ENCODE assay signal across 8 cellular contexts in genomic region chr11:7572001-7572712, GRCh38. TPM values are rescaled to one million over a fixed set of nuclear protein-coding genes. Genes with fewer than 3 reads are reported as not detected.
A peak's percentile ranks its signal among the peaks of the same experiment; 100 is the strongest.
DNase-seq lines count a peak whose midpoint lies in the region; ATAC-seq, FAIRE-seq and TF ChIP-seq lines count a peak whose summit lies in the region.
"Had no signal": no experiment of that assay in that cellular context is flagged by ENCODE, and none has a peak within 500 bp of the region (broad histone marks: within the 10 kb centered on the region; RNA-seq: fewer than 3 reads in every experiment).

No MANE protein-coding gene starts in this region.

- H3K27me3 ChIP-seq in astrocyte (ENCODE audit: insufficient read depth, low read length) (peaks cover 6% of the 10 kb centered on the region), lower lobe of right lung (ENCODE audit: low read depth) (no peaks in the 10 kb centered on the region)

- no peaks in the 10 kb centered on the region for H3K9me3 Mint-ChIP-seq in HFFc6
- peaks cover 4% of the 10 kb centered on the region for H3K9me3 Mint-ChIP-seq in astrocyte (ENCODE audit: unreplicated experiment)

- H3K9me3 ChIP-seq in astrocyte (ENCODE audit: insufficient read depth, low read depth, low read length), result no peaks in the 10 kb centered on the region
- no peaks in the 10 kb centered on the region for H3K9me3 ChIP-seq in lower lobe of right lung

- H4K20me1 ChIP-seq in astrocyte (ENCODE audit: insufficient read depth, low read length), result no peaks in the 10 kb centered on the region

- intact Hi-C loops in lower lobe of right lung (cut with DNase I), result no loop called here
- intact Hi-C loops in left ventricle myocardium superior (cut with micrococcal nuclease), result loop anchor here (5.0 kb wide), 1 partner anchor 95 kb away; no protein-coding TSS in a partner anchor

- no peak overlapping the region for H3K4me3 Mint-ChIP-seq in HFFc6
- no peak overlapping the region for H3K4me3 Mint-ChIP-seq in astrocyte (ENCODE audit: unreplicated experiment)
- H3K4me3 Mint-ChIP-seq: activated T-cell treated with anti-CD3 and anti-CD28 coated beads, Interleukin-2, amount 50 U/mL, for 4 hours had no signal

- no peaks in the 10 kb centered on the region for H3K36me3 Mint-ChIP-seq in HFFc6 (ENCODE audit: low read depth)
- H3K36me3 Mint-ChIP-seq in astrocyte (ENCODE audit: low read depth, unreplicated experiment), result no peaks in the 10 kb centered on the region

- peaks cover 17% of the 10 kb centered on the region for H3K4me1 ChIP-seq in astrocyte (ENCODE audit: insufficient read depth, low read length)
- peaks cover 56% of the 10 kb centered on the region for H3K4me1 ChIP-seq in lower lobe of right lung

- H3K27me3 Mint-ChIP-seq in HFFc6 (ENCODE audit: insufficient read depth) (peaks cover 2% of the 10 kb centered on the region), astrocyte (ENCODE audit: low read depth, unreplicated experiment) (peaks cover 32% of the 10 kb centered on the region)

- FAIRE-seq in astrocyte (lab: Jason Lieb, UNC), result no peak

- H3K4me3 ChIP-seq in astrocyte (ENCODE audit: insufficient read depth, low read depth, low read length) (no peak overlapping the region), lower lobe of right lung (no peak overlapping the region)

- H3K4me2 ChIP-seq in astrocyte (ENCODE audit: low read length), result peak overlapping the region; percentile 22

- H3K36me3 ChIP-seq in astrocyte (ENCODE audit: insufficient read depth, low read length) (no peaks in the 10 kb centered on the region), lower lobe of right lung (no peaks in the 10 kb centered on the region)

- peaks cover 55% of the 10 kb centered on the region for H3K4me1 Mint-ChIP-seq in HFFc6 (ENCODE audit: low read depth)
- peaks cover 32% of the 10 kb centered on the region for H3K4me1 Mint-ChIP-seq in astrocyte (ENCODE audit: low read depth, unreplicated experiment)

- H3K9ac ChIP-seq in astrocyte (ENCODE audit: low read length), result no peak overlapping the region

- H2AFZ ChIP-seq in astrocyte (ENCODE audit: low read depth, low read length), result no peak overlapping the region

- DNase-seq in HFFc6 (no peak), astrocyte (ENCODE audit: low read depth) (no peak), lower lobe of right lung (peak; percentile 59), cortex of kidney (lab: John Stamatoyannopoulos, UW) (no peak), left ventricle myocardium superior (no peak), AG20443 (ENCODE audit: low spot score) (no peak)
- DNase-seq: activated T-cell treated with anti-CD3 and anti-CD28 coated beads, Interleukin-2, amount 50 U/mL, for 4 hours had no signal

- H3K27ac ChIP-seq in astrocyte (ENCODE audit: low read depth, low read length) (no peak overlapping the region), lower lobe of right lung (peak overlapping the region; percentile 73), temporal lobe (ENCODE audit: low read depth, low read length) (peak overlapping the region; percentile 63)

- TF ChIP-seq CTCF in HFFc6 (IDR thresholded peaks at IDR 0.05), result peak; percentile 42
- no peak for TF ChIP-seq CTCF in astrocyte (IDR thresholded peaks at IDR 0.05; ENCODE audit: insufficient read depth, low read depth, low read length)
- TF ChIP-seq CTCF in lower lobe of right lung (IDR thresholded peaks at IDR 0.05), result no peak

- ATAC-seq in lower lobe of right lung, result peak; percentile 64 to 82
- ATAC-seq in left ventricle myocardium superior, result no peak
- ATAC-seq: activated T-cell treated with anti-CD3 and anti-CD28 coated beads, Interleukin-2, amount 50 U/mL, for 4 hours had no signal

- H3K27ac Mint-ChIP-seq in HFFc6, result 0 out of 2 replicates have a peak overlapping the region, but pooled peaks have one; percentile 29
- no peak overlapping the region for H3K27ac Mint-ChIP-seq in astrocyte (ENCODE audit: unreplicated experiment)

- H3K79me2 ChIP-seq in astrocyte (ENCODE audit: insufficient read depth, low read length), result no peaks in the 10 kb centered on the region

RNA-seq across cellular contexts. Expression of gene PPFIBP2, which starts 58.4 kb away (rescaled TPM):
- 1 to 10 TPM; 6.0 to 8.5 (median 7.3) TPM for total RNA-seq in HFFc6 (2021; fragmentation: NEBNext Ultra II Directional; extraction: Animal tissue kit (Norgen Biotek cat#: 25700))
- total RNA-seq in astrocyte (1.8 and 2.4 TPM in 2 replicates), lower lobe of right lung (24.1 TPM), temporal lobe (15.5 TPM), left ventricle myocardium superior (19.9 TPM)
